8 cellular contexts compared by ENCODE assay signal in the genomic region with DNA sequence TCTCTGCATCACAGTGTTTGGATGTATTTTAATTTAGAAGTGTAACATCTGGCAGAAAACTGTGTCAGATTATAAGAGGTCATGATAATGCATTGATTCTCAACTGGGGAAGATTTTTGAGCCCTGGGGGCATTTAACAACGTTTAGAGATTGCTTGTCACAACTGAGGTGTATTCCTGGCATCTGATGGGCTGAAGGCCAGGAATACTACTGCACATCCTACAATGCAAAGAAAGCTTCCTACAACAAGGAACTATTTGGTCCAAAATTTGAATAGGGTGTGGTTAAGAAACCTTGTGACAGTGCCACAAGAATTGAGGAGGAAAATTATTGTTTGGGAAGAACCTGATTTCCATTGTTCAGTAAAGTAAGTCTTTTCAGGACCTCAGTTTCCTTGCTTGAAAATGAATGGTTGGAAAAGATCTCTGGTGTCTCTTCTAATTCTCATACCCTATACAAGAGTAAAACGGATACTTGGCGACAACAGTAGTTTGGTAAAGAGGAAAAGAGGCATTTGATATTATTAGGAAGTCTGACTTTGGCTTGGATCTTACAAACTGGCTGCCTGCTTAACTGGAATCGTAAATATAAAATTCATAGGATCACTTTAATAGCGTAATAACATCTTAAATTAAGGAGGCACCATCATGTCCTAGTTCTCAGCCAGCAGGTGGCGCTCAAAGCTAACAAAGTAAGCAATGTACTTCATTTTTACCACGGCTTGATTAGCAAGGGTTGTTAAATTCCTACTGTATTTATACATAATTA. TPM values are rescaled to one million over a fixed set of nuclear protein-coding genes. Genes with fewer than 3 reads are reported as not detected.
DNase-seq lines count a peak whose midpoint lies in the region; ATAC-seq and TF ChIP-seq lines count a peak whose summit lies in the region.

No MANE protein-coding gene starts in this region.

- H3K4me1 Mint-ChIP-seq in activated CD4-positive, alpha-beta T cell treated with anti-CD3 and anti-CD28 coated beads for 36 hours = peaks cover 22% of the 10 kb centered on the region

- no peaks in the 10 kb centered on the region for H3K36me3 ChIP-seq in H7 (replicated peaks; ENCODE audit: control insufficient read depth, insufficient read depth, low read length)

- H3K9me3 Mint-ChIP-seq in activated CD4-positive, alpha-beta T cell treated with anti-CD3 and anti-CD28 coated beads for 36 hours (ENCODE audit: low read depth) = no peaks in the 10 kb centered on the region

- TF ChIP-seq CTCF in C4-2B (conservative IDR thresholded peaks at IDR 0.05) (peak; percentile 83), choroid plexus epithelial cell (conservative IDR thresholded peaks at IDR 0.05; ENCODE audit: low read depth, low read length) (peak; percentile 86)

- H3K4me3 ChIP-seq in H7 (ENCODE audit: insufficient read depth, low read depth, low read length) (no peak overlapping the region), choroid plexus epithelial cell (ENCODE audit: low read depth, low read length) (no peak overlapping the region)

- H3K27ac Mint-ChIP-seq in activated CD4-positive, alpha-beta T cell treated with anti-CD3 and anti-CD28 coated beads for 36 hours = no peak overlapping the region

- peaks cover 20% of the 10 kb centered on the region for H3K27me3 Mint-ChIP-seq in activated CD4-positive, alpha-beta T cell treated with anti-CD3 and anti-CD28 coated beads for 36 hours

- POLR2A ChIA-PET in activated CD4-positive, alpha-beta T cell treated with anti-CD3 and anti-CD28 coated beads for 36 hours (lab: Charles Lee) = no interaction called here

- no peak overlapping the region for H3K27ac ChIP-seq in C4-2B

- H3K36me3 Mint-ChIP-seq in activated CD4-positive, alpha-beta T cell treated with anti-CD3 and anti-CD28 coated beads for 36 hours (ENCODE audit: low read depth) = no peaks in the 10 kb centered on the region

- no peak overlapping the region for H3K4me3 Mint-ChIP-seq in activated CD4-positive, alpha-beta T cell treated with anti-CD3 and anti-CD28 coated beads for 36 hours

- ATAC-seq in activated CD4-positive, alpha-beta T cell treated with anti-CD3 and anti-CD28 coated beads for 36 hours = no peak
- peak; percentile 85 for ATAC-seq in left lobe of liver
- no peak for ATAC-seq in GM18519 (IDR thresholded peaks at IDR 0.05; ENCODE audit: low FRiP score, unreplicated experiment)

- no peaks in the 10 kb centered on the region for H3K27me3 ChIP-seq in H7 (ENCODE audit: control insufficient read depth, insufficient read depth, low read length)

- CTCF ChIA-PET in activated CD4-positive, alpha-beta T cell treated with anti-CD3 and anti-CD28 coated beads for 36 hours (lab: Charles Lee) = interaction anchor here (0.6 to 2.4 kb wide), 46 partner anchors 9 to 1242 kb away, joined by 3 to 20 read pairs (median 3); no protein-coding TSS in a partner anchor

- DNase-seq in H7 (peak; percentile 55), NCI-H345 (lab: John Stamatoyannopoulos, UW) (peak; percentile 68), choroid plexus epithelial cell (ENCODE audit: low read depth) (peak; percentile 94), left lobe of liver (ENCODE audit: low spot score) (peak; percentile 72)
- peak; percentile 90 for DNase-seq in activated CD4-positive, alpha-beta T cell treated with anti-CD3 and anti-CD28 coated beads for 36 hours
- peak; percentile 85 for DNase-seq in stimulated activated CD4-positive, alpha-beta T cell treated with anti-CD3 and anti-CD28 coated beads, Interleukin-4, amount 100 ng/mL, for 1 hour

- intact Hi-C loops in activated CD4-positive, alpha-beta T cell treated with anti-CD3 and anti-CD28 coated beads for 36 hours (cut with DNase I, micrococcal nuclease) = loop anchor here (1.0 to 5.0 kb wide), 7 partner anchors 228 to 1241 kb away; partner anchors contain the start of gene PLCL2 (in 1 of the 2)

RNA-seq across cellular contexts. Expression of gene DAZL, which starts 4.3 kb away (rescaled TPM):
- total RNA-seq in H7 (2014; rRNA removed; shearing (Covaris generic)) = 1.4 and 2.4 TPM in 2 replicates
- total RNA-seq in activated CD4-positive, alpha-beta T cell treated with anti-CD3 and anti-CD28 coated beads for 36 hours = not detected
- total RNA-seq in left lobe of liver = not detected
